In genomic region chr15:94584833-94585244, GRCh38 we compare ENCODE assay signal across 8 cellular contexts.
A peak's percentile ranks its signal among the peaks of the same experiment; 100 is the strongest.
DNase-seq lines count a peak whose midpoint lies in the region; ATAC-seq and TF ChIP-seq lines count a peak whose summit lies in the region.

No MANE protein-coding gene starts in this region.

- ATAC-seq in HG03103 (IDR thresholded peaks at IDR 0.05; ENCODE audit: low read depth, unreplicated experiment): peak; percentile 74
- ATAC-seq in activated B cell treated with CpG ODN at 0.5 μM for 24 hours (ENCODE audit: low read depth): no peak

- peak in 1 of 2 donors; percentile 7 for TF ChIP-seq EP300 in tibial nerve (IDR thresholded peaks at IDR 0.05)

- TF ChIP-seq POLR2A in tibial nerve (IDR thresholded peaks at IDR 0.05): no peak

- peaks cover 53% of the 10 kb centered on the region for H3K27me3 Mint-ChIP-seq in activated B cell treated with CpG ODN at 0.5 μM for 24 hours

- no peaks in the 10 kb centered on the region for H3K9me3 ChIP-seq in tibial nerve

- CTCF ChIA-PET in activated B cell treated with CpG ODN at 0.5 μM for 24 hours (lab: Charles Lee): no interaction called here

- H3K36me3 ChIP-seq in tibial nerve: no peaks in the 10 kb centered on the region

- H3K4me3 ChIP-seq in fibroblast of pulmonary artery (replicated peaks; ENCODE audit: low read depth, low read length) (no peak overlapping the region), tibial nerve (peak overlapping the region in 1 of 4 donors; percentile 14), coronary artery (no peak overlapping the region)

- H3K36me3 Mint-ChIP-seq in activated B cell treated with CpG ODN at 0.5 μM for 24 hours (ENCODE audit: low read depth): no peaks in the 10 kb centered on the region

- peaks cover 10% of the 10 kb centered on the region for H3K4me1 Mint-ChIP-seq in activated B cell treated with CpG ODN at 0.5 μM for 24 hours

- peaks cover 0 to 12% (median 0%) of the 10 kb centered on the region in 4 donors for H3K4me1 ChIP-seq in tibial nerve

- TF ChIP-seq CTCF in activated B cell treated with CpG ODN at 0.5 μM for 24 hours (IDR thresholded peaks at IDR 0.05) (no peak), fibroblast of pulmonary artery (IDR thresholded peaks at IDR 0.05; ENCODE audit: low read length, missing control alignments) (no peak), tibial nerve (IDR thresholded peaks at IDR 0.05) (no peak), coronary artery (IDR thresholded peaks at IDR 0.05) (no peak)

- H3K27me3 ChIP-seq in tibial nerve: no peaks in the 10 kb centered on the region

- no peak overlapping the region for H3K27ac Mint-ChIP-seq in activated B cell treated with CpG ODN at 0.5 μM for 24 hours

- whole genome bisulfite sequencing in tibial nerve, 2 donors: 29 to 34% methylated on average over 11 of the region's 11 CpGs

- intact Hi-C loops in activated B cell treated with CpG ODN at 0.5 μM for 24 hours (cut with micrococcal nuclease): loop anchor here (5.0 kb wide), 1 partner anchor 707 kb away; no protein-coding TSS in a partner anchor

- no peaks in the 10 kb centered on the region for H3K9me3 Mint-ChIP-seq in activated B cell treated with CpG ODN at 0.5 μM for 24 hours

- POLR2A ChIA-PET in activated B cell treated with CpG ODN at 0.5 μM for 24 hours (lab: Charles Lee): no interaction called here

- peak; percentile 15 to 28 for DNase-seq in activated CD4-positive, alpha-beta T cell treated with anti-CD3 and anti-CD28 coated beads for 24 hours (ENCODE audit: low read depth in 2 of 2)
- no peak for DNase-seq in activated CD4-positive, alpha-beta T cell treated with anti-CD3 and anti-CD28 coated beads for 1 hour
- DNase-seq in activated B cell treated with CpG ODN at 0.5 μM for 24 hours (no peak), fibroblast of pulmonary artery (ENCODE audit: low read depth) (peak; percentile 18), tibial nerve (ENCODE audit: low spot score in 2 of 2) (no peak), coronary artery (ENCODE audit: low spot score) (no peak)
- DNase-seq in effector CD4-positive, alpha-beta T cell: no peak

- H3K4me3 Mint-ChIP-seq in activated B cell treated with CpG ODN at 0.5 μM for 24 hours: peak overlapping the region; percentile 33

- H3K27ac ChIP-seq in tibial nerve (peak overlapping the region in 3 of 4 donors; percentile 19 to 64 (median 61)), coronary artery (peak overlapping the region in 1 of 2 donors; percentile 7)

Comparison
In these comparisons a context has a peak if more than half of its experiments do, and no peak if none do; other contexts are left out.
1. DNase-seq: peak in activated CD4-positive, alpha-beta T cell treated with anti-CD3 and anti-CD28 coated beads for 24 hours (2 of 2) and fibroblast of pulmonary artery (single experiment); none in activated CD4-positive, alpha-beta T cell treated with anti-CD3 and anti-CD28 coated beads for 1 hour (single experiment), activated B cell treated with CpG ODN at 0.5 μM for 24 hours (single experiment), tibial nerve (0 of 2), effector CD4-positive, alpha-beta T cell (single experiment) and coronary artery (single experiment).